ENCODE assay signal across 1 cellular context in the genomic region with DNA sequence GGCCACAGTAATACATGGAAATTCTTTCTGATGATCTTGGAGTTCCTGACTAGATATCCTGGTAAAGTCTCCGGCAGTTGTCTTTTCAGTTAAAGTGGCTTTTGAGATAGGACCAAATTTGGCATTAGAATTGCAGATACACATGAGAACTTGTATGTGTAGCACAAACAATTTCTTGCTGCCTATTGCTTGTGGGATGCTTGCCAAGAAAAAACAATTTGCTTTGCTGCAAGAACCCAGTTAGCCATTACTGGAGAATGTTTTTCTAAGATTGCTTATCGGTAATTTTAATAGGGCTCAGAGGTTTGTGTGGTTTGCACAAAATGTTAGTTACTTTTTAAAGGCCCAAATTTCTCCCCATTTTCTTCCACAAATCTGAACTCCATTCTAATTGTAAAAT.
TF ChIP-seq lines count a peak whose summit lies in the region.

No MANE protein-coding gene starts in this region.

TF ChIP-seq in SK-N-SH, 30 proteins besides CTCF, POLR2A, EP300 and RAD21 (continued from another document):
- TF ChIP-seq, protein P1, sequence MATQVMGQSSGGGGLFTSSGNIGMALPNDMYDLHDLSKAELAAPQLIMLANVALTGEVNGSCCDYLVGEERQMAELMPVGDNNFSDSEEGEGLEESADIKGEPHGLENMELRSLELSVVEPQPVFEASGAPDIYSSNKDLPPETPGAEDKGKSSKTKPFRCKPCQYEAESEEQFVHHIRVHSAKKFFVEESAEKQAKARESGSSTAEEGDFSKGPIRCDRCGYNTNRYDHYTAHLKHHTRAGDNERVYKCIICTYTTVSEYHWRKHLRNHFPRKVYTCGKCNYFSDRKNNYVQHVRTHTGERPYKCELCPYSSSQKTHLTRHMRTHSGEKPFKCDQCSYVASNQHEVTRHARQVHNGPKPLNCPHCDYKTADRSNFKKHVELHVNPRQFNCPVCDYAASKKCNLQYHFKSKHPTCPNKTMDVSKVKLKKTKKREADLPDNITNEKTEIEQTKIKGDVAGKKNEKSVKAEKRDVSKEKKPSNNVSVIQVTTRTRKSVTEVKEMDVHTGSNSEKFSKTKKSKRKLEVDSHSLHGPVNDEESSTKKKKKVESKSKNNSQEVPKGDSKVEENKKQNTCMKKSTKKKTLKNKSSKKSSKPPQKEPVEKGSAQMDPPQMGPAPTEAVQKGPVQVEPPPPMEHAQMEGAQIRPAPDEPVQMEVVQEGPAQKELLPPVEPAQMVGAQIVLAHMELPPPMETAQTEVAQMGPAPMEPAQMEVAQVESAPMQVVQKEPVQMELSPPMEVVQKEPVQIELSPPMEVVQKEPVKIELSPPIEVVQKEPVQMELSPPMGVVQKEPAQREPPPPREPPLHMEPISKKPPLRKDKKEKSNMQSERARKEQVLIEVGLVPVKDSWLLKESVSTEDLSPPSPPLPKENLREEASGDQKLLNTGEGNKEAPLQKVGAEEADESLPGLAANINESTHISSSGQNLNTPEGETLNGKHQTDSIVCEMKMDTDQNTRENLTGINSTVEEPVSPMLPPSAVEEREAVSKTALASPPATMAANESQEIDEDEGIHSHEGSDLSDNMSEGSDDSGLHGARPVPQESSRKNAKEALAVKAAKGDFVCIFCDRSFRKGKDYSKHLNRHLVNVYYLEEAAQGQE (IDR thresholded peaks at IDR 0.05; ENCODE audit: low read depth, low read length), result no peak
- peak; percentile 22 for TF ChIP-seq CHD2 (IDR thresholded peaks at IDR 0.05; ENCODE audit: low read length, partially characterized antibody)
- no peak for TF ChIP-seq RFX5 (IDR thresholded peaks at IDR 0.05; ENCODE audit: low read length)
- peak; percentile 69 for TF ChIP-seq GATA2 (CRISPR knock-in tag; IDR thresholded peaks at IDR 0.05)
- TF ChIP-seq RXRA (IDR thresholded peaks at IDR 0.05; ENCODE audit: borderline replicate concordance, low read depth), result peak; percentile 23; the same call in 1 of the 2 replicates
- no peak; the same call in 1 of the 2 replicates for TF ChIP-seq FOXM1 (IDR thresholded peaks at IDR 0.05; ENCODE audit: low read depth)
- TF ChIP-seq, protein P2, sequence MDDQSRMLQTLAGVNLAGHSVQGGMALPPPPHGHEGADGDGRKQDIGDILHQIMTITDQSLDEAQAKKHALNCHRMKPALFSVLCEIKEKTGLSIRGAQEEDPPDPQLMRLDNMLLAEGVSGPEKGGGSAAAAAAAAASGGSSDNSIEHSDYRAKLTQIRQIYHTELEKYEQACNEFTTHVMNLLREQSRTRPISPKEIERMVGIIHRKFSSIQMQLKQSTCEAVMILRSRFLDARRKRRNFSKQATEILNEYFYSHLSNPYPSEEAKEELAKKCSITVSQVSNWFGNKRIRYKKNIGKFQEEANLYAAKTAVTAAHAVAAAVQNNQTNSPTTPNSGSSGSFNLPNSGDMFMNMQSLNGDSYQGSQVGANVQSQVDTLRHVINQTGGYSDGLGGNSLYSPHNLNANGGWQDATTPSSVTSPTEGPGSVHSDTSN (IDR thresholded peaks at IDR 0.05), result peak; percentile 35
- TF ChIP-seq SMC3 (IDR thresholded peaks at IDR 0.05; ENCODE audit: low read depth, low read length), result no peak
- TF ChIP-seq NFIC (IDR thresholded peaks at IDR 0.05; ENCODE audit: borderline replicate concordance), result peak; percentile 88
